In the genomic region with DNA sequence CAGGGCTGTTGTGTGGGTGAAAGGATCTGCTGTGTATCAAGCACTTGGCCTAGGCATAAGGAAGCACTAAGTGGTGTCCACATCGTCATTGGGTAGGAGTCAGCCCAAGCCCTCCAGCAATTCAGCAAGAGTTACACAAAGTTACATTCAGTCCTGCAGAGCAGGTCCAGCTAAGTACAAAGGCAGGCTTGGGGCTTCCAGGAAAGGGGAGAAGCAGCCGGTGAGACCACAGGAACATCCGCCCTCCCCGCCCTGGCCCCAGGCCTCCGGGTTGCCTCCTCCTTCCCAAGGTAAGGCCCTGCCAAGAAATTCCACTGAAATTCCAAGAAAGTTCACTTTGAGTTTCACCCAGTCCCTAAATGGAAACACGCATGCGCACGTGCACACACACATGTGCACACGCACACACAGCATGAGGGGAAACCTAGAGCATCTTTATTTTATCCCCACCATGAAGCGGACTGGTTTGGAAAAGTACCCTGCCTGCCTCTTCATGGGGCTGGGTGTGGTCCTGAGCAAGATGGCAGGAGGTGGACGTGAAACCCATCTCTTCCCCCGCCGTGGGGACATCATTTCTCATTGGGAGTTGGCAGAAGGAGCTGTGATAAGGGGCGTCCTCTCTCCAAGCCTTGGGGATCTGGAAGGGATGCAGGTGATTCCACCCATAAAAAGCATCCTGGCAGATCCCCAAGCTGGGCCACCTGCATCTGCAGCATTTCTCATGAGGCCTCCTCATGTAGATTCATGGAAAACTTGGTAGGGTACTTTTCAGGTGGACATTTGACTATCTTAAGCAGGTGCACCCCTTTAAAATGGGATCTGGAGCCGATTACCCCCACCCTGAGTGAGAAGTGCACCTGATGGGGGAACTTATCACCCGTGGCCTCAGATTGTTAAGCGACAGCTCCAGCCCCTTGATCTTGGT, we compare ENCODE assay signal across 1 cellular context.
TF ChIP-seq lines count a peak whose summit lies in the region.

No MANE protein-coding gene starts in this region.

TF ChIP-seq in WTC11, 78 proteins besides CTCF, POLR2A, EP300 and RAD21 (continued from another document):
- TF ChIP-seq, protein P1, sequence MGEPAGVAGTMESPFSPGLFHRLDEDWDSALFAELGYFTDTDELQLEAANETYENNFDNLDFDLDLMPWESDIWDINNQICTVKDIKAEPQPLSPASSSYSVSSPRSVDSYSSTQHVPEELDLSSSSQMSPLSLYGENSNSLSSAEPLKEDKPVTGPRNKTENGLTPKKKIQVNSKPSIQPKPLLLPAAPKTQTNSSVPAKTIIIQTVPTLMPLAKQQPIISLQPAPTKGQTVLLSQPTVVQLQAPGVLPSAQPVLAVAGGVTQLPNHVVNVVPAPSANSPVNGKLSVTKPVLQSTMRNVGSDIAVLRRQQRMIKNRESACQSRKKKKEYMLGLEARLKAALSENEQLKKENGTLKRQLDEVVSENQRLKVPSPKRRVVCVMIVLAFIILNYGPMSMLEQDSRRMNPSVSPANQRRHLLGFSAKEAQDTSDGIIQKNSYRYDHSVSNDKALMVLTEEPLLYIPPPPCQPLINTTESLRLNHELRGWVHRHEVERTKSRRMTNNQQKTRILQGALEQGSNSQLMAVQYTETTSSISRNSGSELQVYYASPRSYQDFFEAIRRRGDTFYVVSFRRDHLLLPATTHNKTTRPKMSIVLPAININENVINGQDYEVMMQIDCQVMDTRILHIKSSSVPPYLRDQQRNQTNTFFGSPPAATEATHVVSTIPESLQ (CRISPR knock-in tag; IDR thresholded peaks at IDR 0.05), result no peak
- no peak for TF ChIP-seq NR3C1 (CRISPR knock-in tag; conservative IDR thresholded peaks at IDR 0.05; ENCODE audit: low read depth)
TF ChIP-seq in WTC11: peak in this region for 0.
